In the genomic region with DNA sequence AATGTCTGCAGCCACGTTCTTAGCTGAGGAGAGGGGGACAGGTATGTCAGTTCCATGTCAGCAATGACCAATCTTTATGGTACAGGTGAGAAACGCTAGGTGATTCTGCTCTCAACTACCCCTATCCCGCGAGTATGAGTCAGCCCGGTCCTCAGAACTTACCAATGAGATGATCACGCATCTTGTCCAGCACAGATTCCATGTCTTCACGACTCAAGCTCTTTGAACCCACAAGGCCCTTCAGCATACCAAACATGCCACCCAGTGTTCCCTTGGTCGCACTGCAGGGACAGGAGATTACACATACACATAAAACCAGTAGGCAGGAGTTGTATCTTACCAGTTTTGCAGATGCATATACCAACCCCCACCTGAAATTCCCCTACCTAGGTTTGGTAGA, we compare ENCODE assay signal across 1 cellular context.
TF ChIP-seq lines count a peak whose summit lies in the region.

No MANE protein-coding gene starts in this region.

TF ChIP-seq in HepG2, 621 proteins besides CTCF, POLR2A, EP300 and RAD21:
- no peak for TF ChIP-seq NFKB2 (CRISPR knock-in tag; IDR thresholded peaks at IDR 0.05; ENCODE audit: borderline replicate concordance)
- TF ChIP-seq MXD4 (CRISPR knock-in tag; IDR thresholded peaks at IDR 0.05) = no peak
- peak; percentile 5; the same call in 1 of the 2 replicates for TF ChIP-seq SMC3 (IDR thresholded peaks at IDR 0.05; ENCODE audit: low read length)
- no peak for TF ChIP-seq ARNT (IDR thresholded peaks at IDR 0.05)
- TF ChIP-seq XRCC5 (optimal IDR thresholded peaks at IDR 0.05; ENCODE audit: low read length) = no peak
- TF ChIP-seq ZNF709 (CRISPR knock-in tag; IDR thresholded peaks at IDR 0.05) = no peak
- TF ChIP-seq ZNF580 (CRISPR knock-in tag; IDR thresholded peaks at IDR 0.05; ENCODE audit: borderline replicate concordance, low read depth) = no peak
- TF ChIP-seq, protein P1, sequence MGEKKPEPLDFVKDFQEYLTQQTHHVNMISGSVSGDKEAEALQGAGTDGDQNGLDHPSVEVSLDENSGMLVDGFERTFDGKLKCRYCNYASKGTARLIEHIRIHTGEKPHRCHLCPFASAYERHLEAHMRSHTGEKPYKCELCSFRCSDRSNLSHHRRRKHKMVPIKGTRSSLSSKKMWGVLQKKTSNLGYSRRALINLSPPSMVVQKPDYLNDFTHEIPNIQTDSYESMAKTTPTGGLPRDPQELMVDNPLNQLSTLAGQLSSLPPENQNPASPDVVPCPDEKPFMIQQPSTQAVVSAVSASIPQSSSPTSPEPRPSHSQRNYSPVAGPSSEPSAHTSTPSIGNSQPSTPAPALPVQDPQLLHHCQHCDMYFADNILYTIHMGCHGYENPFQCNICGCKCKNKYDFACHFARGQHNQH (CRISPR knock-in tag; IDR thresholded peaks at IDR 0.05) = no peak
- TF ChIP-seq, protein P2, sequence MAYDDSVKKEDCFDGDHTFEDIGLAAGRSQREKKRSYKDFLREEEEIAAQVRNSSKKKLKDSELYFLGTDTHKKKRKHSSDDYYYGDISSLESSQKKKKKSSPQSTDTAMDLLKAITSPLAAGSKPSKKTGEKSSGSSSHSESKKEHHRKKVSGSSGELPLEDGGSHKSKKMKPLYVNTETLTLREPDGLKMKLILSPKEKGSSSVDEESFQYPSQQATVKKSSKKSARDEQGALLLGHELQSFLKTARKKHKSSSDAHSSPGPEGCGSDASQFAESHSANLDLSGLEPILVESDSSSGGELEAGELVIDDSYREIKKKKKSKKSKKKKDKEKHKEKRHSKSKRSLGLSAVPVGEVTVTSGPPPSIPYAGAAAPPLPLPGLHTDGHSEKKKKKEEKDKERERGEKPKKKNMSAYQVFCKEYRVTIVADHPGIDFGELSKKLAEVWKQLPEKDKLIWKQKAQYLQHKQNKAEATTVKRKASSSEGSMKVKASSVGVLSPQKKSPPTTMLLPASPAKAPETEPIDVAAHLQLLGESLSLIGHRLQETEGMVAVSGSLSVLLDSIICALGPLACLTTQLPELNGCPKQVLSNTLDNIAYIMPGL (CRISPR knock-in tag; IDR thresholded peaks at IDR 0.05; ENCODE audit: borderline replicate concordance in 1 of 2, low read depth in 1 of 2) = no peak
- TF ChIP-seq ZNF724P (CRISPR knock-in tag; IDR thresholded peaks at IDR 0.05; ENCODE audit: borderline replicate concordance) = no peak
- no peak for TF ChIP-seq ZNF616 (CRISPR knock-in tag; IDR thresholded peaks at IDR 0.05; ENCODE audit: low read depth)
- TF ChIP-seq KLF11 (CRISPR knock-in tag; IDR thresholded peaks at IDR 0.05) = no peak
- TF ChIP-seq HINFP (CRISPR knock-in tag; IDR thresholded peaks at IDR 0.05; ENCODE audit: low read depth) = no peak
- no peak for TF ChIP-seq ZNF30 (CRISPR knock-in tag; IDR thresholded peaks at IDR 0.05)
- no peak for TF ChIP-seq ZFP1 (CRISPR knock-in tag; IDR thresholded peaks at IDR 0.05)
- TF ChIP-seq ZNF468 (CRISPR knock-in tag; IDR thresholded peaks at IDR 0.05) = no peak
- peak; percentile 25; the same call in 1 of the 2 replicates for TF ChIP-seq STAG1 (CRISPR knock-in tag; IDR thresholded peaks at IDR 0.05)
- TF ChIP-seq, protein P3, sequence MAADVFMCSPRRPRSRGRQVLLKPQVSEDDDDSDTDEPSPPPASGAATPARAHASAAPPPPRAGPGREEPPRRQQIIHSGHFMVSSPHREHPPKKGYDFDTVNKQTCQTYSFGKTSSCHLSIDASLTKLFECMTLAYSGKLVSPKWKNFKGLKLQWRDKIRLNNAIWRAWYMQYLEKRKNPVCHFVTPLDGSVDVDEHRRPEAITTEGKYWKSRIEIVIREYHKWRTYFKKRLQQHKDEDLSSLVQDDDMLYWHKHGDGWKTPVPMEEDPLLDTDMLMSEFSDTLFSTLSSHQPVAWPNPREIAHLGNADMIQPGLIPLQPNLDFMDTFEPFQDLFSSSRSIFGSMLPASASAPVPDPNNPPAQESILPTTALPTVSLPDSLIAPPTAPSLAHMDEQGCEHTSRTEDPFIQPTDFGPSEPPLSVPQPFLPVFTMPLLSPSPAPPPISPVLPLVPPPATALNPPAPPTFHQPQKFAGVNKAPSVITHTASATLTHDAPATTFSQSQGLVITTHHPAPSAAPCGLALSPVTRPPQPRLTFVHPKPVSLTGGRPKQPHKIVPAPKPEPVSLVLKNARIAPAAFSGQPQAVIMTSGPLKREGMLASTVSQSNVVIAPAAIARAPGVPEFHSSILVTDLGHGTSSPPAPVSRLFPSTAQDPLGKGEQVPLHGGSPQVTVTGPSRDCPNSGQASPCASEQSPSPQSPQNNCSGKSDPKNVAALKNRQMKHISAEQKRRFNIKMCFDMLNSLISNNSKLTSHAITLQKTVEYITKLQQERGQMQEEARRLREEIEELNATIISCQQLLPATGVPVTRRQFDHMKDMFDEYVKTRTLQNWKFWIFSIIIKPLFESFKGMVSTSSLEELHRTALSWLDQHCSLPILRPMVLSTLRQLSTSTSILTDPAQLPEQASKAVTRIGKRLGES (CRISPR knock-in tag; IDR thresholded peaks at IDR 0.05; ENCODE audit: borderline replicate concordance) = no peak
- TF ChIP-seq ZBTB43 (CRISPR knock-in tag; conservative IDR thresholded peaks at IDR 0.05) = no peak
- peak; percentile 29; the same call in 1 of the 2 replicates for TF ChIP-seq POLR2AphosphoS5 (IDR thresholded peaks at IDR 0.05; ENCODE audit: low read depth, low read length)
